In the genomic region with DNA sequence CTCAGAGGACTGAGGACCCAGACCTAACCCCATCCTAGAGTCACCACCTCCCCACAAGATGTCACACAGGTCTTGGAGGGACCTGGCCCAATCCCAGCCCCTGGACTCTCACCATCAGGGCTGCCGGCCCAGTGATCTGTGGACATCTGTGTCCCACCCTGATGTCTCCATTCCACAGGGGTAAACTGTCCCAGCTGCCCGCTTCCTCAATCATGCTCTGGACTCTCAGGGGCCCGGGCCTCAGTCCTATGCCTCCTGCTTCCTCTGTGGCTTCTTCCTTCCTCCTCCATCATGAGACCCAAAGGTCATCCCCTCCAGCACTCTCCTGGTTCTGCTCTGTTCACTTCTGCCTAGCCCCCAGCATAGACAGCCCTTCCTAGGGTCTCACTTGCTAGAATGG, we compare ENCODE assay signal across 1 cellular context.
TF ChIP-seq lines count a peak whose summit lies in the region.

No MANE protein-coding gene starts in this region.

TF ChIP-seq in GM23338, 12 proteins besides CTCF, POLR2A, EP300 and RAD21 (continued from another document):
- TF ChIP-seq, protein P1, sequence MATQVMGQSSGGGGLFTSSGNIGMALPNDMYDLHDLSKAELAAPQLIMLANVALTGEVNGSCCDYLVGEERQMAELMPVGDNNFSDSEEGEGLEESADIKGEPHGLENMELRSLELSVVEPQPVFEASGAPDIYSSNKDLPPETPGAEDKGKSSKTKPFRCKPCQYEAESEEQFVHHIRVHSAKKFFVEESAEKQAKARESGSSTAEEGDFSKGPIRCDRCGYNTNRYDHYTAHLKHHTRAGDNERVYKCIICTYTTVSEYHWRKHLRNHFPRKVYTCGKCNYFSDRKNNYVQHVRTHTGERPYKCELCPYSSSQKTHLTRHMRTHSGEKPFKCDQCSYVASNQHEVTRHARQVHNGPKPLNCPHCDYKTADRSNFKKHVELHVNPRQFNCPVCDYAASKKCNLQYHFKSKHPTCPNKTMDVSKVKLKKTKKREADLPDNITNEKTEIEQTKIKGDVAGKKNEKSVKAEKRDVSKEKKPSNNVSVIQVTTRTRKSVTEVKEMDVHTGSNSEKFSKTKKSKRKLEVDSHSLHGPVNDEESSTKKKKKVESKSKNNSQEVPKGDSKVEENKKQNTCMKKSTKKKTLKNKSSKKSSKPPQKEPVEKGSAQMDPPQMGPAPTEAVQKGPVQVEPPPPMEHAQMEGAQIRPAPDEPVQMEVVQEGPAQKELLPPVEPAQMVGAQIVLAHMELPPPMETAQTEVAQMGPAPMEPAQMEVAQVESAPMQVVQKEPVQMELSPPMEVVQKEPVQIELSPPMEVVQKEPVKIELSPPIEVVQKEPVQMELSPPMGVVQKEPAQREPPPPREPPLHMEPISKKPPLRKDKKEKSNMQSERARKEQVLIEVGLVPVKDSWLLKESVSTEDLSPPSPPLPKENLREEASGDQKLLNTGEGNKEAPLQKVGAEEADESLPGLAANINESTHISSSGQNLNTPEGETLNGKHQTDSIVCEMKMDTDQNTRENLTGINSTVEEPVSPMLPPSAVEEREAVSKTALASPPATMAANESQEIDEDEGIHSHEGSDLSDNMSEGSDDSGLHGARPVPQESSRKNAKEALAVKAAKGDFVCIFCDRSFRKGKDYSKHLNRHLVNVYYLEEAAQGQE (IDR thresholded peaks at IDR 0.05; ENCODE audit: unreplicated experiment) = no peak
- no peak for TF ChIP-seq STAT1 (IDR thresholded peaks at IDR 0.05; ENCODE audit: unreplicated experiment)
- no peak for TF ChIP-seq NANOG (IDR thresholded peaks at IDR 0.05; ENCODE audit: borderline replicate concordance)
TF ChIP-seq in GM23338: peak in this region for 0.
